In the genomic region with DNA sequence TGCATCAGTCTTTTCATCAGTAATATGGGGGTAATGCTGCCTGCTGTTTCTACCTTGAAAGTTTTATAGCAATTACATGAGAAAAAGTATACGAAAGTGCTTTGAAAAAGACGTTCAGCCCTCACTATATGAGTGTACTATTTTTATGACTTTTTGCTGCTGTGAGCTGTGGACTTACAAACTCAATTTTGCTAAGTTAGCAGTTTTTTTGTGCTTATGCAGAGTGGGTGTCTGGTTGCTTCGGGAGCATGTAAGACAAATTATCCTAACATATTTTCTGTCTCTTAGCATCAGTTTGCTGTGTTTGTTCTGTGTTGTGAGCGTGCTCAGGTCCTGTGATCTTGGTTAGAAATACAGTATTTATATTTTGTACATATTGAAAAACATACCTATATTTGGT, we compare ENCODE assay signal across 2 cellular contexts.
TF ChIP-seq lines count a peak whose summit lies in the region.

No MANE protein-coding gene starts in this region.

TF ChIP-seq in A549, 52 proteins besides CTCF, POLR2A, EP300 and RAD21 (continued from another document):
- TF ChIP-seq, protein P1, sequence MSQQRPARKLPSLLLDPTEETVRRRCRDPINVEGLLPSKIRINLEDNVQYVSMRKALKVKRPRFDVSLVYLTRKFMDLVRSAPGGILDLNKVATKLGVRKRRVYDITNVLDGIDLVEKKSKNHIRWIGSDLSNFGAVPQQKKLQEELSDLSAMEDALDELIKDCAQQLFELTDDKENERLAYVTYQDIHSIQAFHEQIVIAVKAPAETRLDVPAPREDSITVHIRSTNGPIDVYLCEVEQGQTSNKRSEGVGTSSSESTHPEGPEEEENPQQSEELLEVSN (IDR thresholded peaks at IDR 0.05; ENCODE audit: borderline replicate concordance, low read depth) = no peak
- no peak for TF ChIP-seq ZSCAN20 (CRISPR knock-in tag; IDR thresholded peaks at IDR 0.05)
- TF ChIP-seq, protein P2, sequence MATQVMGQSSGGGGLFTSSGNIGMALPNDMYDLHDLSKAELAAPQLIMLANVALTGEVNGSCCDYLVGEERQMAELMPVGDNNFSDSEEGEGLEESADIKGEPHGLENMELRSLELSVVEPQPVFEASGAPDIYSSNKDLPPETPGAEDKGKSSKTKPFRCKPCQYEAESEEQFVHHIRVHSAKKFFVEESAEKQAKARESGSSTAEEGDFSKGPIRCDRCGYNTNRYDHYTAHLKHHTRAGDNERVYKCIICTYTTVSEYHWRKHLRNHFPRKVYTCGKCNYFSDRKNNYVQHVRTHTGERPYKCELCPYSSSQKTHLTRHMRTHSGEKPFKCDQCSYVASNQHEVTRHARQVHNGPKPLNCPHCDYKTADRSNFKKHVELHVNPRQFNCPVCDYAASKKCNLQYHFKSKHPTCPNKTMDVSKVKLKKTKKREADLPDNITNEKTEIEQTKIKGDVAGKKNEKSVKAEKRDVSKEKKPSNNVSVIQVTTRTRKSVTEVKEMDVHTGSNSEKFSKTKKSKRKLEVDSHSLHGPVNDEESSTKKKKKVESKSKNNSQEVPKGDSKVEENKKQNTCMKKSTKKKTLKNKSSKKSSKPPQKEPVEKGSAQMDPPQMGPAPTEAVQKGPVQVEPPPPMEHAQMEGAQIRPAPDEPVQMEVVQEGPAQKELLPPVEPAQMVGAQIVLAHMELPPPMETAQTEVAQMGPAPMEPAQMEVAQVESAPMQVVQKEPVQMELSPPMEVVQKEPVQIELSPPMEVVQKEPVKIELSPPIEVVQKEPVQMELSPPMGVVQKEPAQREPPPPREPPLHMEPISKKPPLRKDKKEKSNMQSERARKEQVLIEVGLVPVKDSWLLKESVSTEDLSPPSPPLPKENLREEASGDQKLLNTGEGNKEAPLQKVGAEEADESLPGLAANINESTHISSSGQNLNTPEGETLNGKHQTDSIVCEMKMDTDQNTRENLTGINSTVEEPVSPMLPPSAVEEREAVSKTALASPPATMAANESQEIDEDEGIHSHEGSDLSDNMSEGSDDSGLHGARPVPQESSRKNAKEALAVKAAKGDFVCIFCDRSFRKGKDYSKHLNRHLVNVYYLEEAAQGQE (IDR thresholded peaks at IDR 0.05) = no peak

TF ChIP-seq in K562, 482 proteins besides CTCF, POLR2A, EP300 and RAD21 (continued from another document):
- TF ChIP-seq ZNF316 (IDR thresholded peaks at IDR 0.05) (peak; percentile 85), FOXM1 (IDR thresholded peaks at IDR 0.05; ENCODE audit: low read depth) (no peak), FOXM1 (CRISPR knock-in tag; IDR thresholded peaks at IDR 0.05; ENCODE audit: low read depth) (no peak), ESRRA (IDR thresholded peaks at IDR 0.05; ENCODE audit: borderline replicate concordance, low read depth) (no peak), MTA1 (IDR thresholded peaks at IDR 0.05; ENCODE audit: borderline replicate concordance) (no peak), MAFG (tag; conservative IDR thresholded peaks at IDR 0.05) (peak; percentile 83)
- TF ChIP-seq, protein P3, sequence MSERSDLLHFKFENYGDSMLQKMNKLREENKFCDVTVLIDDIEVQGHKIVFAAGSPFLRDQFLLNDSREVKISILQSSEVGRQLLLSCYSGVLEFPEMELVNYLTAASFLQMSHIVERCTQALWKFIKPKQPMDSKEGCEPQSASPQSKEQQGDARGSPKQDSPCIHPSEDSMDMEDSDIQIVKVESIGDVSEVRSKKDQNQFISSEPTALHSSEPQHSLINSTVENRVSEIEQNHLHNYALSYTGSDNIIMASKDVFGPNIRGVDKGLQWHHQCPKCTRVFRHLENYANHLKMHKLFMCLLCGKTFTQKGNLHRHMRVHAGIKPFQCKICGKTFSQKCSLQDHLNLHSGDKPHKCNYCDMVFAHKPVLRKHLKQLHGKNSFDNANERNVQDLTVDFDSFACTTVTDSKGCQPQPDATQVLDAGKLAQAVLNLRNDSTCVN (CRISPR knock-in tag; IDR thresholded peaks at IDR 0.05) = no peak
